In genomic region chr4:133995243-133995960, GRCh38 we compare ENCODE assay signal across 30 cellular contexts.
"Had no signal": no experiment of that assay in that cellular context is flagged by ENCODE, and none has a peak within 500 bp of the region (broad histone marks: within the 10 kb centered on the region; RNA-seq: fewer than 3 reads in every experiment).

No MANE protein-coding gene starts in this region.

- H3K36me3 ChIP-seq: neural progenitor cell, ovary, right lobe of liver, sigmoid colon, spleen, suprapubic skin, tibial artery, transverse colon, upper lobe of right lung, uterus had no signal

- H3K4me2 ChIP-seq: neural progenitor cell had no signal

- H3K27ac ChIP-seq: neural progenitor cell, ovary, parathyroid adenoma, psoas muscle, right lobe of liver, sigmoid colon, spleen, suprapubic skin, testis, tibial artery, transverse colon, upper lobe of right lung, uterus had no signal

- H2AFZ ChIP-seq: neural progenitor cell, parathyroid adenoma had no signal

- H3K9ac ChIP-seq: neural progenitor cell, parathyroid adenoma had no signal

- DNase-seq: naive thymus-derived CD4-positive, alpha-beta T cell; natural killer cell; occipital lobe; ovary; psoas muscle; right lobe of liver; sigmoid colon; small intestine; spleen; stimulated activated CD4-positive, alpha-beta T cell treated with anti-CD3 and anti-CD28 coated beads, Interleukin-12 subunit alpha, Interleukin-12 subunit beta, amount 100 ng/mL, for 4 hours; stimulated activated CD4-positive, alpha-beta T cell treated with anti-CD3 and anti-CD28 coated beads, Interleukin-1b, Interleukin-23, amount 100 ng/mL, for 48 hours; stimulated activated CD4-positive, alpha-beta T cell treated with anti-CD3 and anti-CD28 coated beads, Interleukin-4, amount 100 ng/mL, for 1 hour; stimulated activated CD4-positive, alpha-beta T cell treated with anti-CD3 and anti-CD28 coated beads, Interleukin-4, amount 100 ng/mL, for 4 hours; stimulated activated CD8-positive, alpha-beta memory T cell treated with anti-CD3 and anti-CD28 coated beads, Interleukin-4, amount 100 ng/mL, for 48 hours; stimulated activated naive CD4-positive, alpha-beta T cell; stimulated activated naive CD8-positive, alpha-beta T cell treated with anti-CD3 and anti-CD28 coated beads, Interleukin-15, amount 100 ng/mL, for 72 hours; stimulated activated naive CD8-positive, alpha-beta T cell treated with anti-CD3 and anti-CD28 coated beads, Interleukin-15, Interleukin-2, amounts not matched to agents 100 U/mL and 50 U/mL, for 24 hours; substantia nigra; testis; tibial artery; transverse colon; upper lobe of right lung; uterus had no signal

- H3K9me3 ChIP-seq: ovary, psoas muscle, testis, tibial artery, transverse colon, upper lobe of right lung, uterus had no signal

- ATAC-seq: naive thymus-derived CD4-positive, alpha-beta T cell; natural killer cell; psoas muscle; right lobe of liver; stimulated activated memory B cell treated with anti-CD40 and anti-IgM and Interleukin-4, amounts not matched to agents 10 μg/mL and 1 μg/mL and 100 μg/mL, for 72 hours; stimulated activated naive CD8-positive, alpha-beta T cell treated with anti-CD3 and anti-CD28 coated beads, Interleukin-15, amount 100 ng/mL, for 72 hours; stimulated activated naive CD8-positive, alpha-beta T cell treated with anti-CD3 and anti-CD28 coated beads, Interleukin-15, Interleukin-2, amounts not matched to agents 100 U/mL and 50 U/mL, for 24 hours; upper lobe of right lung had no signal

- H3K9me3 Mint-ChIP-seq: type B pancreatic cell had no signal

- H3K4me3 Mint-ChIP-seq: naive thymus-derived CD4-positive, alpha-beta T cell; natural killer cell; nephron; neural progenitor cell; stimulated activated memory B cell treated with anti-CD40 and anti-IgM and Interleukin-4, amounts not matched to agents 10 μg/mL and 1 μg/mL and 100 μg/mL, for 72 hours; stimulated activated naive CD8-positive, alpha-beta T cell treated with anti-CD3 and anti-CD28 coated beads, Interleukin-15, amount 100 ng/mL, for 72 hours; type B pancreatic cell had no signal

- H3K4me1 Mint-ChIP-seq: naive thymus-derived CD4-positive, alpha-beta T cell; natural killer cell; nephron; neural progenitor cell; stimulated activated memory B cell treated with anti-CD40 and anti-IgM and Interleukin-4, amounts not matched to agents 10 μg/mL and 1 μg/mL and 100 μg/mL, for 72 hours; stimulated activated naive CD8-positive, alpha-beta T cell treated with anti-CD3 and anti-CD28 coated beads, Interleukin-15, amount 100 ng/mL, for 72 hours had no signal

- H3K36me3 Mint-ChIP-seq: naive thymus-derived CD4-positive, alpha-beta T cell; natural killer cell; neural progenitor cell; stimulated activated memory B cell treated with anti-CD40 and anti-IgM and Interleukin-4, amounts not matched to agents 10 μg/mL and 1 μg/mL and 100 μg/mL, for 72 hours; type B pancreatic cell had no signal

- H3K27ac Mint-ChIP-seq: naive thymus-derived CD4-positive, alpha-beta T cell; natural killer cell; nephron; neural progenitor cell; progenitor cell of endocrine pancreas; stimulated activated memory B cell treated with anti-CD40 and anti-IgM and Interleukin-4, amounts not matched to agents 10 μg/mL and 1 μg/mL and 100 μg/mL, for 72 hours; stimulated activated naive CD8-positive, alpha-beta T cell treated with anti-CD3 and anti-CD28 coated beads, Interleukin-15, amount 100 ng/mL, for 72 hours; type B pancreatic cell had no signal

- H3K4me1 ChIP-seq: neural progenitor cell, parathyroid adenoma, psoas muscle, right lobe of liver, sigmoid colon, spleen, suprapubic skin, testis, tibial artery, transverse colon, upper lobe of right lung, uterus had no signal

- H3K27me3 Mint-ChIP-seq: naive thymus-derived CD4-positive, alpha-beta T cell; progenitor cell of endocrine pancreas; stimulated activated memory B cell treated with anti-CD40 and anti-IgM and Interleukin-4, amounts not matched to agents 10 μg/mL and 1 μg/mL and 100 μg/mL, for 72 hours; stimulated activated naive CD8-positive, alpha-beta T cell treated with anti-CD3 and anti-CD28 coated beads, Interleukin-15, amount 100 ng/mL, for 72 hours; type B pancreatic cell had no signal

- H3K4me3 ChIP-seq: neural progenitor cell, ovary, psoas muscle, right lobe of liver, sigmoid colon, spleen, suprapubic skin, testis, tibial artery, transverse colon, upper lobe of right lung, uterus had no signal

- H3K27me3 ChIP-seq: neural progenitor cell, ovary, right lobe of liver, sigmoid colon, spleen, suprapubic skin, testis, tibial artery, transverse colon, upper lobe of right lung, uterus had no signal
